Comparison of ENCODE assay signal across 1 cellular context in the genomic region with DNA sequence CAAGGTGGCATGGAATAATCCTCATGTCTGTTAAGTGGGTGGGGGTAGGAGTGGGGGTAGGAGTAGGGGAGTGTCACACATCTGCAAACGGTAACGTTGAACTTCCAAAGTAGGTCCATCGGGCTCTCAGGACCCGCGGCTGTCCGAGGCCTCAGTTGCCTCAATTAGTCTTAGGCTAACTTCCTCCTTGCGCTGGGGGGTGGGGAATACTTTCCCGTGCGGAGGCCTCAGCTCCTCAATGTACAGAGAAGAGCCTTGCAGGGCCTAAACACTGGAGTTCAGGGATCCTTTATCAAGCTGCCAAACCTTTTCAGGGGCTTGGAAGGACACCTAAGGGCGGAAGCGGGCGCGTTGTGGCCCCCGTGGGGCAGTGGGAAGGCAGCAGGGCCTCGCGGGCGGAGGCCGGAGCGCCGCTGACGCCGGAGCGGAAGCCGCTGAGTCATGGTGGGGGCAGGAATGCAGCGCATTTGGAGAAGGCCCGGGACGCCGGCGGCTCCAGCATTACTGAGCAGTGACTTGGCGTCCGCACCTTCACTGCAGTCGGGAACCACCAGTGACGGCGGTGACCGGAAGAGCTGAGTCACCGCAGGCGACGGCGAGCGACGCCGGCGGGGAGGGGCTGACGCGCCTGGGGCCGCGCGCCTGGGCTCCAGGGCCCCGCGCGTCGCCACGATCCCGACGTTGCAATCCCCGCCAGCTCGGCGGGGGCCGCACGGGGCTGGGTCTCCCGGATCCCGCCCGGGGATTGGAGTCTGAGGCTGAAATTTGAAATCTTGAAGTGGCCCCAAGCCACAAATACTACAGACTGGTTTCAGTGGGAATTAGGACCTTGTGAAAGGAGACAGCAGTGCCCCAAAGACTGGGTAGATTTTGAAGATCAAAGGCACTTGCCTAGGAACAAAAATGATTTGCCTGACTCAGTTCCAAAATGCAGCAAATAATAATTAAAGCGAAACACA.
TF ChIP-seq lines count a peak whose summit lies in the region.

No MANE protein-coding gene starts in this region.

TF ChIP-seq in HepG2, 621 proteins besides CTCF, POLR2A, EP300 and RAD21 (continued from another document and continues in another):
- TF ChIP-seq ZNF362 (CRISPR knock-in tag; IDR thresholded peaks at IDR 0.05; ENCODE audit: borderline replicate concordance) (peak; percentile 57; the same call in 1 of the 2 replicates), TCF12 (IDR thresholded peaks at IDR 0.05) (no peak), TCF12 (CRISPR knock-in tag; IDR thresholded peaks at IDR 0.05) (peak; percentile 74; the same call in 1 of the 2 replicates), LCORL (IDR thresholded peaks at IDR 0.05) (no peak), LCORL (CRISPR knock-in tag; IDR thresholded peaks at IDR 0.05) (peak; percentile 99), CBX5 (CRISPR knock-in tag; IDR thresholded peaks at IDR 0.05; ENCODE audit: borderline replicate concordance) (no peak), NCOA5 (CRISPR knock-in tag; IDR thresholded peaks at IDR 0.05) (no peak), POLR2G (IDR thresholded peaks at IDR 0.05; ENCODE audit: low read depth, low read length) (peak; percentile 94), ZBTB20 (CRISPR knock-in tag; IDR thresholded peaks at IDR 0.05; ENCODE audit: borderline replicate concordance, low read depth) (peak; percentile 92), MXD3 (CRISPR knock-in tag; IDR thresholded peaks at IDR 0.05) (peak; percentile 93), ZNF3 (CRISPR knock-in tag; IDR thresholded peaks at IDR 0.05) (no peak; the same call in 1 of the 2 replicates), SIN3B (IDR thresholded peaks at IDR 0.05; ENCODE audit: low read length) (no peak), ZFP36L1 (CRISPR knock-in tag; IDR thresholded peaks at IDR 0.05) (peak; percentile 61; the same call in 1 of the 2 replicates), ATF3 (CRISPR knock-in tag; IDR thresholded peaks at IDR 0.05) (peak; percentile 89), SUZ12 (IDR thresholded peaks at IDR 0.05; ENCODE audit: low read depth, low read length) (no peak), KDM5B (CRISPR knock-in tag; IDR thresholded peaks at IDR 0.05; ENCODE audit: borderline replicate concordance) (peak; percentile 93), CHCHD3 (CRISPR knock-in tag; IDR thresholded peaks at IDR 0.05) (no peak), ZFP1 (CRISPR knock-in tag; IDR thresholded peaks at IDR 0.05) (peak; percentile 84; the same call in 1 of the 2 replicates), PRDM10 (CRISPR knock-in tag; IDR thresholded peaks at IDR 0.05; ENCODE audit: low read depth) (peak; percentile 45; the same call in 1 of the 2 replicates), TCF7 (IDR thresholded peaks at IDR 0.05; ENCODE audit: low read depth) (no peak), NFKBIZ (CRISPR knock-in tag; IDR thresholded peaks at IDR 0.05) (peak; percentile 54), ESRRA (CRISPR knock-in tag; IDR thresholded peaks at IDR 0.05; ENCODE audit: low read depth) (peak; percentile 85; the same call in 1 of the 2 replicates), TMF1 (CRISPR knock-in tag; IDR thresholded peaks at IDR 0.05; ENCODE audit: low read depth) (no peak), HOXA3 (CRISPR knock-in tag; IDR thresholded peaks at IDR 0.05) (peak; percentile 98), ZNF234 (CRISPR knock-in tag; conservative IDR thresholded peaks at IDR 0.05) (no peak), ELF3 (CRISPR knock-in tag; IDR thresholded peaks at IDR 0.05) (peak; percentile 87), ARID2 (CRISPR knock-in tag; IDR thresholded peaks at IDR 0.05; ENCODE audit: borderline replicate concordance) (peak; percentile 85; the same call in 1 of the 2 replicates), ZBTB7A (CRISPR knock-in tag; IDR thresholded peaks at IDR 0.05) (no peak), TOPORS (CRISPR knock-in tag; IDR thresholded peaks at IDR 0.05) (peak; percentile 80; the same call in 1 of the 2 replicates), TBL1XR1 (IDR thresholded peaks at IDR 0.05; ENCODE audit: borderline replicate concordance, low read length, partially characterized antibody) (peak; percentile 26), ETV5 (CRISPR knock-in tag; IDR thresholded peaks at IDR 0.05; ENCODE audit: borderline replicate concordance) (peak; percentile 96), HOXA7 (CRISPR knock-in tag; IDR thresholded peaks at IDR 0.05) (no peak)
- TF ChIP-seq, protein P1, sequence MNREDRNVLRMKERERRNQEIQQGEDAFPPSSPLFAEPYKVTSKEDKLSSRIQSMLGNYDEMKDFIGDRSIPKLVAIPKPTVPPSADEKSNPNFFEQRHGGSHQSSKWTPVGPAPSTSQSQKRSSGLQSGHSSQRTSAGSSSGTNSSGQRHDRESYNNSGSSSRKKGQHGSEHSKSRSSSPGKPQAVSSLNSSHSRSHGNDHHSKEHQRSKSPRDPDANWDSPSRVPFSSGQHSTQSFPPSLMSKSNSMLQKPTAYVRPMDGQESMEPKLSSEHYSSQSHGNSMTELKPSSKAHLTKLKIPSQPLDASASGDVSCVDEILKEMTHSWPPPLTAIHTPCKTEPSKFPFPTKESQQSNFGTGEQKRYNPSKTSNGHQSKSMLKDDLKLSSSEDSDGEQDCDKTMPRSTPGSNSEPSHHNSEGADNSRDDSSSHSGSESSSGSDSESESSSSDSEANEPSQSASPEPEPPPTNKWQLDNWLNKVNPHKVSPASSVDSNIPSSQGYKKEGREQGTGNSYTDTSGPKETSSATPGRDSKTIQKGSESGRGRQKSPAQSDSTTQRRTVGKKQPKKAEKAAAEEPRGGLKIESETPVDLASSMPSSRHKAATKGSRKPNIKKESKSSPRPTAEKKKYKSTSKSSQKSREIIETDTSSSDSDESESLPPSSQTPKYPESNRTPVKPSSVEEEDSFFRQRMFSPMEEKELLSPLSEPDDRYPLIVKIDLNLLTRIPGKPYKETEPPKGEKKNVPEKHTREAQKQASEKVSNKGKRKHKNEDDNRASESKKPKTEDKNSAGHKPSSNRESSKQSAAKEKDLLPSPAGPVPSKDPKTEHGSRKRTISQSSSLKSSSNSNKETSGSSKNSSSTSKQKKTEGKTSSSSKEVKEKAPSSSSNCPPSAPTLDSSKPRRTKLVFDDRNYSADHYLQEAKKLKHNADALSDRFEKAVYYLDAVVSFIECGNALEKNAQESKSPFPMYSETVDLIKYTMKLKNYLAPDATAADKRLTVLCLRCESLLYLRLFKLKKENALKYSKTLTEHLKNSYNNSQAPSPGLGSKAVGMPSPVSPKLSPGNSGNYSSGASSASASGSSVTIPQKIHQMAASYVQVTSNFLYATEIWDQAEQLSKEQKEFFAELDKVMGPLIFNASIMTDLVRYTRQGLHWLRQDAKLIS (CRISPR knock-in tag; IDR thresholded peaks at IDR 0.05) = 0 out of 2 replicates have a peak, but pooled peaks have one; percentile 80
- TF ChIP-seq, protein P2, sequence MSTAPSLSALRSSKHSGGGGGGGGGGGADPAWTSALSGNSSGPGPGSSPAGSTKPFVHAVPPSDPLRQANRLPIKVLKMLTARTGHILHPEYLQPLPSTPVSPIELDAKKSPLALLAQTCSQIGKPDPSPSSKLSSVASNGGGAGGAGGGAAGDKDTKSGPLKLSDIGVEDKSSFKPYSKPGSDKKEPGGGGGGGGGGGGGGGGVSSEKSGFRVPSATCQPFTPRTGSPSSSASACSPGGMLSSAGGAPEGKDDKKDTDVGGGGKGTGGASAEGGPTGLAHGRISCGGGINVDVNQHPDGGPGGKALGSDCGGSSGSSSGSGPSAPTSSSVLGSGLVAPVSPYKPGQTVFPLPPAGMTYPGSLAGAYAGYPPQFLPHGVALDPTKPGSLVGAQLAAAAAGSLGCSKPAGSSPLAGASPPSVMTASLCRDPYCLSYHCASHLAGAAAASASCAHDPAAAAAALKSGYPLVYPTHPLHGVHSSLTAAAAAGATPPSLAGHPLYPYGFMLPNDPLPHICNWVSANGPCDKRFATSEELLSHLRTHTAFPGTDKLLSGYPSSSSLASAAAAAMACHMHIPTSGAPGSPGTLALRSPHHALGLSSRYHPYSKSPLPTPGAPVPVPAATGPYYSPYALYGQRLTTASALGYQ (CRISPR knock-in tag; IDR thresholded peaks at IDR 0.05) = no peak
- TF ChIP-seq, protein P3, sequence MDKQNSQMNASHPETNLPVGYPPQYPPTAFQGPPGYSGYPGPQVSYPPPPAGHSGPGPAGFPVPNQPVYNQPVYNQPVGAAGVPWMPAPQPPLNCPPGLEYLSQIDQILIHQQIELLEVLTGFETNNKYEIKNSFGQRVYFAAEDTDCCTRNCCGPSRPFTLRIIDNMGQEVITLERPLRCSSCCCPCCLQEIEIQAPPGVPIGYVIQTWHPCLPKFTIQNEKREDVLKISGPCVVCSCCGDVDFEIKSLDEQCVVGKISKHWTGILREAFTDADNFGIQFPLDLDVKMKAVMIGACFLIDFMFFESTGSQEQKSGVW (CRISPR knock-in tag; IDR thresholded peaks at IDR 0.05; ENCODE audit: borderline replicate concordance) = no peak
- TF ChIP-seq, protein P4, sequence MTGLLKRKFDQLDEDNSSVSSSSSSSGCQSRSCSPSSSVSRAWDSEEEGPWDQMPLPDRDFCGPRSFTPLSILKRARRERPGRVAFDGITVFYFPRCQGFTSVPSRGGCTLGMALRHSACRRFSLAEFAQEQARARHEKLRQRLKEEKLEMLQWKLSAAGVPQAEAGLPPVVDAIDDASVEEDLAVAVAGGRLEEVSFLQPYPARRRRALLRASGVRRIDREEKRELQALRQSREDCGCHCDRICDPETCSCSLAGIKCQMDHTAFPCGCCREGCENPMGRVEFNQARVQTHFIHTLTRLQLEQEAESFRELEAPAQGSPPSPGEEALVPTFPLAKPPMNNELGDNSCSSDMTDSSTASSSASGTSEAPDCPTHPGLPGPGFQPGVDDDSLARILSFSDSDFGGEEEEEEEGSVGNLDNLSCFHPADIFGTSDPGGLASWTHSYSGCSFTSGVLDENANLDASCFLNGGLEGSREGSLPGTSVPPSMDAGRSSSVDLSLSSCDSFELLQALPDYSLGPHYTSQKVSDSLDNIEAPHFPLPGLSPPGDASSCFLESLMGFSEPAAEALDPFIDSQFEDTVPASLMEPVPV (CRISPR knock-in tag; IDR thresholded peaks at IDR 0.05) = peak; percentile 74; the same call in 1 of the 2 replicates
- TF ChIP-seq, protein P5, sequence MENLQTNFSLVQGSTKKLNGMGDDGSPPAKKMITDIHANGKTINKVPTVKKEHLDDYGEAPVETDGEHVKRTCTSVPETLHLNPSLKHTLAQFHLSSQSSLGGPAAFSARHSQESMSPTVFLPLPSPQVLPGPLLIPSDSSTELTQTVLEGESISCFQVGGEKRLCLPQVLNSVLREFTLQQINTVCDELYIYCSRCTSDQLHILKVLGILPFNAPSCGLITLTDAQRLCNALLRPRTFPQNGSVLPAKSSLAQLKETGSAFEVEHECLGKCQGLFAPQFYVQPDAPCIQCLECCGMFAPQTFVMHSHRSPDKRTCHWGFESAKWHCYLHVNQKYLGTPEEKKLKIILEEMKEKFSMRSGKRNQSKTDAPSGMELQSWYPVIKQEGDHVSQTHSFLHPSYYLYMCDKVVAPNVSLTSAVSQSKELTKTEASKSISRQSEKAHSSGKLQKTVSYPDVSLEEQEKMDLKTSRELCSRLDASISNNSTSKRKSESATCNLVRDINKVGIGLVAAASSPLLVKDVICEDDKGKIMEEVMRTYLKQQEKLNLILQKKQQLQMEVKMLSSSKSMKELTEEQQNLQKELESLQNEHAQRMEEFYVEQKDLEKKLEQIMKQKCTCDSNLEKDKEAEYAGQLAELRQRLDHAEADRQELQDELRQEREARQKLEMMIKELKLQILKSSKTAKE (CRISPR knock-in tag; IDR thresholded peaks at IDR 0.05; ENCODE audit: borderline replicate concordance) = peak; percentile 91
- TF ChIP-seq, protein P6, sequence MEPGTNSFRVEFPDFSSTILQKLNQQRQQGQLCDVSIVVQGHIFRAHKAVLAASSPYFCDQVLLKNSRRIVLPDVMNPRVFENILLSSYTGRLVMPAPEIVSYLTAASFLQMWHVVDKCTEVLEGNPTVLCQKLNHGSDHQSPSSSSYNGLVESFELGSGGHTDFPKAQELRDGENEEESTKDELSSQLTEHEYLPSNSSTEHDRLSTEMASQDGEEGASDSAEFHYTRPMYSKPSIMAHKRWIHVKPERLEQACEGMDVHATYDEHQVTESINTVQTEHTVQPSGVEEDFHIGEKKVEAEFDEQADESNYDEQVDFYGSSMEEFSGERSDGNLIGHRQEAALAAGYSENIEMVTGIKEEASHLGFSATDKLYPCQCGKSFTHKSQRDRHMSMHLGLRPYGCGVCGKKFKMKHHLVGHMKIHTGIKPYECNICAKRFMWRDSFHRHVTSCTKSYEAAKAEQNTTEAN (CRISPR knock-in tag; conservative IDR thresholded peaks at IDR 0.05) = 0 out of 2 replicates have a peak, but pooled peaks have one; percentile 46
